ENCODE assay signal across 8 cellular contexts in genomic region chr2:8399731-8400130, GRCh38.
"Had no signal": no experiment of that assay in that cellular context is flagged by ENCODE, and none has a peak within 500 bp of the region (broad histone marks: within the 10 kb centered on the region; RNA-seq: fewer than 3 reads in every experiment).

No MANE protein-coding gene starts in this region.

- ATAC-seq: GM23338, HCT116 had no signal

- DNase-seq: GM23248, GOT3, H7, H9, HCEC 1CT, HFFc6 had no signal
